Comparison of ENCODE assay signal across 11 cellular contexts in the genomic region with DNA sequence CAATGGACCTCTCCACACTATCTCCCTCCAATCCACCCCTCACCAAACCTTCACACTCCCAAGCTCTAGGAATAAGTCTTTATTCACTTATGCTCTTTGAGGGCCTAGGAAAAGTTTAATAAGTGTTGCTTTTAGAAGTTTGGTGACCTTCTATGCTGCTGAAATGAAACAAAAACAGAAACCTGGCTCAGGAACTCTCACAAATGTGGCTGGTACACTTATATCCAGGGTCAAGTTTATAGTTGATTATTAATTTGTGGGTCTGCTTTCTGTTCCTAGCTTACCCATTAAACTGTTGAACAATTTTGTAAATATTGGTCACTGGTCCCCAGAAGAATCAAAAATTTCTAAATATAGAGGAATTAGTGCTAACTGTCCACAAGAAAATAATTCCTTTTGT. TPM values are rescaled to one million over a fixed set of nuclear protein-coding genes. Genes with fewer than 3 reads are reported as not detected.
A peak's percentile ranks its signal among the peaks of the same experiment; 100 is the strongest.
DNase-seq lines count a peak whose midpoint lies in the region; ATAC-seq and TF ChIP-seq lines count a peak whose summit lies in the region.
"Had no signal": no experiment of that assay in that cellular context is flagged by ENCODE, and none has a peak within 500 bp of the region (broad histone marks: within the 10 kb centered on the region; RNA-seq: fewer than 3 reads in every experiment).

No MANE protein-coding gene starts in this region.

- H3K9me3 Mint-ChIP-seq in activated T-helper 17 cell treated with anti-CD3 and anti-CD28 coated beads, Interleukin-2, amount 50 U/mL, for 72 hours: no peaks in the 10 kb centered on the region

- TF ChIP-seq POLR2A in GM18505 (IDR thresholded peaks at IDR 0.05; ENCODE audit: borderline replicate concordance, extremely low read depth, insufficient read depth, insufficient read length): no peak

- peaks cover 45% of the 10 kb centered on the region for H3K4me1 Mint-ChIP-seq in activated T-helper 17 cell treated with anti-CD3 and anti-CD28 coated beads, Interleukin-2, amount 50 U/mL, for 72 hours

- H3K36me3 Mint-ChIP-seq in activated T-helper 17 cell treated with anti-CD3 and anti-CD28 coated beads, Interleukin-2, amount 50 U/mL, for 72 hours (ENCODE audit: low read depth): no peaks in the 10 kb centered on the region

- H3K27me3 Mint-ChIP-seq in activated T-helper 17 cell treated with anti-CD3 and anti-CD28 coated beads, Interleukin-2, amount 50 U/mL, for 72 hours: no peaks in the 10 kb centered on the region

- H3K27ac Mint-ChIP-seq in activated T-helper 17 cell treated with anti-CD3 and anti-CD28 coated beads, Interleukin-2, amount 50 U/mL, for 72 hours: no peak overlapping the region

- peak overlapping the region; percentile 64 for H3K4me3 Mint-ChIP-seq in activated T-helper 17 cell treated with anti-CD3 and anti-CD28 coated beads, Interleukin-2, amount 50 U/mL, for 72 hours

- ATAC-seq in GM18505 (IDR thresholded peaks at IDR 0.05; ENCODE audit: unreplicated experiment) (peak; percentile 78), GM19463 (IDR thresholded peaks at IDR 0.05; ENCODE audit: unreplicated experiment) (peak; percentile 86), HG03066 (IDR thresholded peaks at IDR 0.05; ENCODE audit: low read depth, unreplicated experiment) (peak; percentile 86)
- ATAC-seq in activated T-helper 17 cell treated with anti-CD3 and anti-CD28 coated beads, Interleukin-2, amount 50 U/mL, for 72 hours (replicated peaks): no peak

- no peak for DNase-seq in NCI-H2029 (lab: John Stamatoyannopoulos, UW)
- no peak for DNase-seq in stimulated activated CD4-positive, alpha-beta T cell treated with anti-CD3 and anti-CD28 coated beads, Interleukin-4, amount 100 ng/mL, for 1 hour
- DNase-seq in GOT3 (lab: John Stamatoyannopoulos, UW): no peak
- DNase-seq in germinal center (ENCODE audit: low spot score): no peak
- DNase-seq: NCI-H2107, T-helper 9 cell, trophoblast cell had no signal

RNA-seq across cellular contexts. Expression of gene ANKRD44, which starts 14.2 kb away (rescaled TPM):
- total RNA-seq in activated T-helper 17 cell treated with anti-CD3 and anti-CD28 coated beads, Interleukin-2, amount 50 U/mL, for 72 hours: 100 to 1,000 TPM; 131 to 154 TPM
